ENCODE assay signal across 19 cellular contexts in the genomic region with DNA sequence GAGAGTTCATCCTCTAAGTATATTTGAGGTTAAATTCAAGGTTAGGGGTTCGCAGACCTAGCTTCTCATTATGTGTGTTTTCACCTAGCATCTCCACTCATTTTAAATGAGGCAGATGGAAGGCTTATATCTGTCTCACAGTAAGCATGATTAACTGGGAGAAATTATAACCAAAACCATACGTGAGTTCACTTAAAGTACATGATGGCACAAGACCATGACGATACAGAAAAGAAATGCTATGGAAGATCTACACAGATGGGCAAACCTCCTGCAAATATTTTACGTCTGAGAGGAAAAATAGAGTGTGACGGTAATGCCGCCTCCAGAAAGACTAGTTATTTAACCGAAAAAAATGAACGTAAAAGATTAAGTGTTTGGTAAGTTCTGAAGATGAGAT.
"Had no signal": no experiment of that assay in that cellular context is flagged by ENCODE, and none has a peak within 500 bp of the region (broad histone marks: within the 10 kb centered on the region; RNA-seq: fewer than 3 reads in every experiment).

No MANE protein-coding gene starts in this region.

- H3K27me3 ChIP-seq: right lobe of liver, stomach, transverse colon had no signal

- H3K27ac Mint-ChIP-seq: nephron progenitor cell had no signal

- H3K79me2 ChIP-seq: parathyroid adenoma had no signal

- H3K4me1 ChIP-seq: parathyroid adenoma, psoas muscle, right lobe of liver, stomach, transverse colon had no signal

- DNase-seq: cortex of kidney; effector memory CD4-positive, alpha-beta T cell; islet precursor cell; mammary epithelial cell; naive thymus-derived CD4-positive, alpha-beta T cell; nephron progenitor cell; psoas muscle; retina; right lobe of liver; stimulated activated naive CD4-positive, alpha-beta T cell; stomach; substantia nigra; transverse colon had no signal

- FAIRE-seq: endometrium, frontal cortex had no signal

- H3K27ac ChIP-seq: parathyroid adenoma, psoas muscle, right lobe of liver, stomach, thoracic aorta, transverse colon had no signal

- H3K9ac ChIP-seq: parathyroid adenoma had no signal

- H3K36me3 ChIP-seq: right lobe of liver, stomach, thoracic aorta, transverse colon had no signal

- H3K4me3 ChIP-seq: psoas muscle, right lobe of liver, stomach, thoracic aorta, transverse colon had no signal

- H3K9me3 ChIP-seq: psoas muscle, right lobe of liver, stomach, thoracic aorta, transverse colon had no signal

- H3K9me3 Mint-ChIP-seq: nephron progenitor cell had no signal

- H2AFZ ChIP-seq: parathyroid adenoma had no signal

- ATAC-seq: esophagus mucosa; left lobe of liver; naive thymus-derived CD4-positive, alpha-beta T cell; psoas muscle; right lobe of liver had no signal
